Comparison of ENCODE assay signal across 8 cellular contexts in the genomic region with DNA sequence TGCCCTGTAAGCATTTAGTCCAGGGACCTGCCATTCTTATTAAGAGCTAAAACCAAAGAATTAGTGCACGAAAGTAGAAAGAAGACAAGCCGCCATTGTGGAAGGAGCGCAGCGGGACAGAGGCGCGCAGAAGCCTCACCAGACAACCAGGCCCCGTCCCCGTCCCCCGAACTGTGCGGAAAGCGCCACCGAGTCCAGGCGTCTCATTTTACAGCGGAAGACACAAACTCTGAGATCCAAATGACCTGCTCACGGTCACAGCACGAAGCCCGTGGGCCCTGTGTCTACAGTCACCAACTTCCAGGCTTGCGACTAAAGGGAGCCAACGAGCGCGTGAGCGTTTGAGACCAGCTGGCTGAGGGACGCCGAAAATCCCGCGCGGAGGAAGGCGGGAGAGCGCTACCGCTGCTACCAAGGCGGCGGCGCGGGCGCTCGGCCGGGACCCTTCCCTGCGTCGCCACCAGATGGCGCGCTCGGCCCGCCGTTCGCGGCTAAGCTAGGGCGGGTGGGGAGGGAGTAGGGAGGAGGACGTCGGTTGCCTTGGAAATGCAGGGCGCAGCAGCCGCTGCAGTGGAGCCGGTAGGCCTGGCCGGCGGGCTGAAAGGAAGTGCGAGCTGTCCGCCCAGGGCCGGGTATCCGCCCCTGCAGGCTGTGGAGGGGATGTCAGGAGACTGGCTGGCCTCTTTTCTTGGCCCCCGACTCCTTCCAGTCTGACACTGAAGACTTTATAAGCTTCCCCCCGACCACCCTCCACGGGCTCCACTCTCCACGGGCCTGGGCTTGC. TPM values are rescaled to one million over a fixed set of nuclear protein-coding genes. Genes with fewer than 3 reads are reported as not detected.
A peak's percentile ranks its signal among the peaks of the same experiment; 100 is the strongest.
DNase-seq lines count a peak whose midpoint lies in the region; ATAC-seq and TF ChIP-seq lines count a peak whose summit lies in the region.

No MANE protein-coding gene starts in this region.

- intact Hi-C loops in dorsolateral prefrontal cortex (cut with DNase I) (loop anchor here (2.0 to 10.0 kb wide), 11 partner anchors 88 to 963 kb away; a partner anchor contains a TSS), lower leg skin (cut with DNase I; ENCODE audit: low total_unique reads) (loop anchor here (5.0 to 10.0 kb wide), 2 partner anchors 260 to 363 kb away; no protein-coding TSS in a partner anchor)

- TF ChIP-seq CTCF in dorsolateral prefrontal cortex (IDR thresholded peaks at IDR 0.05 in 54 of 56, conservative IDR thresholded peaks at IDR 0.05 in 2 of 56; ENCODE audit: low read depth in 1 of 56, partially characterized antibody in 56 of 56) (peak; percentile 86 to 99 (median 94)), lower leg skin (IDR thresholded peaks at IDR 0.05) (peak in 1 of 3 donors; percentile 52)

- H3K27ac ChIP-seq in dorsolateral prefrontal cortex = peak overlapping the region in 55 of 59 donors; percentile 40 to 97 (median 84)

- TF ChIP-seq POLR2A in lower leg skin (IDR thresholded peaks at IDR 0.05) = no peak

- no peaks in the 10 kb centered on the region for H3K27me3 ChIP-seq in dorsolateral prefrontal cortex

- 1% methylated on average over 30 to 47 of the region's 62 CpGs for WGBS in lower leg skin, 2 donors

- peak overlapping the region; percentile 37 to 91 (median 68) for H3K4me3 ChIP-seq in dorsolateral prefrontal cortex
- peak overlapping the region; percentile 38 for H3K4me3 ChIP-seq in lower leg skin (ENCODE audit: low read depth, poor library complexity, severe bottlenecking)

- peak; percentile 99 for ATAC-seq in GM19395 (IDR thresholded peaks at IDR 0.05; ENCODE audit: unreplicated experiment)
- peak; percentile 100 for ATAC-seq in HG03558 (IDR thresholded peaks at IDR 0.05; ENCODE audit: extremely low read depth, unreplicated experiment)

- DNase-seq in CD1c-positive myeloid dendritic cell (ENCODE audit: extremely low spot score) (peak; percentile 97), NCI-H69 (lab: John Stamatoyannopoulos, UW) (peak; percentile 98), dorsolateral prefrontal cortex (peak; percentile 75 to 91 (median 80)), lower leg skin (ENCODE audit: low spot score in 2 of 2) (peak; percentile 87 to 98)
- peak; percentile 82 to 95 for DNase-seq in activated CD4-positive, alpha-beta T cell treated with anti-CD3 and anti-CD28 coated beads, Interleukin-2, amount 50 U/mL, for 24 hours (ENCODE audit: low read depth in 1 of 2, low spot score in 1 of 2)
- peak; percentile 88 to 91 for DNase-seq in stimulated activated CD4-positive, alpha-beta T cell treated with anti-CD3 and anti-CD28 coated beads, Interleukin-4, amount 100 ng/mL, for 4 hours

RNA-seq across cellular contexts. Expression of a gene that starts 0.4 kb away (rescaled TPM):
- 1 to 10 TPM in 1 of 120 experiments, under 1 TPM in 2, not detected in 117; 0.18 to 1.6 (median 0.24) TPM for total RNA-seq in dorsolateral prefrontal cortex
- total RNA-seq in lower leg skin = not detected

RNA-seq across cellular contexts. Expression of a gene that starts 43.8 kb away (rescaled TPM):
- 100 to 1,000 TPM in 112 of 120 experiments, 10 to 100 TPM in 8; 74.0 to 191 (median 133) TPM for total RNA-seq in dorsolateral prefrontal cortex
- total RNA-seq in lower leg skin = 10 to 100 TPM in 2 of 4 donors, 1 to 10 TPM in 2; 4.2 to 13.2 (median 8.9) TPM

Comparison
In these comparisons a context has a peak if more than half of its experiments do, and no peak if none do; other contexts are left out.
1. Peak in every context shown above with its lines: DNase-seq, ATAC-seq, H3K4me3 ChIP-seq and H3K27ac ChIP-seq.
2. RNA of a gene that starts 43.8 kb away (total RNA-seq): 74.0 to 191 TPM in dorsolateral prefrontal cortex; 4.2 to 13.2 TPM in lower leg skin; every median in the first group is over 4 times any median in the second.